Comparison of ENCODE assay signal across 14 cellular contexts in the genomic region with DNA sequence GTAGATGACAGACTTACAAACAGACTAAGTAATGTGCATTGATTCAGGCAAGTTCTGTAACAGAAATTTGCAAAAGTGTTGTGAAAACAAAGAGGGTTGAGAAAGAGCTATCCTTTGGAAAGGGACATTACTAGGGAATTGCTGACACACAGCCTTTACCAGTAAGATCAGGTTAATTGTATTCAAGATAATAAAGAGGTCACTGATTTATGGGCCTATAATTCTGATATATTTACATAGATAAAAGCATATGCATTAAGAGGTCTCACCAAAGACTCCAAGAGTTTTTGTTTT.
DNase-seq lines count a peak whose midpoint lies in the region; ATAC-seq and TF ChIP-seq lines count a peak whose summit lies in the region.
"Had no signal": no experiment of that assay in that cellular context is flagged by ENCODE, and none has a peak within 500 bp of the region (broad histone marks: within the 10 kb centered on the region; RNA-seq: fewer than 3 reads in every experiment).

No MANE protein-coding gene starts in this region.

- peaks cover 93% of the 10 kb centered on the region for H3K4me1 Mint-ChIP-seq in stimulated activated naive CD8-positive, alpha-beta T cell treated with anti-CD3 and anti-CD28 coated beads, Interleukin-15, Interleukin-2, amounts not matched to agents 100 ng/mL and 50 ng/mL, for 24 hours (ENCODE audit: low read depth)
- H3K4me1 Mint-ChIP-seq in activated naive CD8-positive, alpha-beta T cell (ENCODE audit: low read depth): peaks cover 87% of the 10 kb centered on the region
- H3K4me1 Mint-ChIP-seq in memory B cell: peaks cover 37% of the 10 kb centered on the region

- DNase-seq in stimulated activated naive CD8-positive, alpha-beta T cell treated with anti-CD3 and anti-CD28 coated beads, Interleukin-15, Interleukin-2, amounts not matched to agents 100 U/mL and 50 U/mL, for 24 hours: no peak
- DNase-seq in memory B cell (ENCODE audit: low spot score in 2 of 2) (no peak), erythroblast (lab: John Stamatoyannopoulos, UW) (no peak), dedifferentiated amniotic fluid mesenchymal stem cell (ENCODE audit: extremely low spot score) (no peak), GM19240 (ENCODE audit: insufficient read length, low spot score) (no peak)
- DNase-seq: aorta, heart left ventricle, islet precursor cell, NCI-H2029, NCI-H510A treated with DMSO at 0.1 percent for 48 hours, posterior cingulate gyrus had no signal

- H3K9me3 Mint-ChIP-seq in stimulated activated naive CD8-positive, alpha-beta T cell treated with anti-CD3 and anti-CD28 coated beads, Interleukin-15, Interleukin-2, amounts not matched to agents 100 ng/mL and 50 ng/mL, for 24 hours: no peaks in the 10 kb centered on the region
- H3K9me3 Mint-ChIP-seq in activated naive CD8-positive, alpha-beta T cell (ENCODE audit: low read depth): no peaks in the 10 kb centered on the region
- no peaks in the 10 kb centered on the region for H3K9me3 Mint-ChIP-seq in memory B cell

- H3K27me3 Mint-ChIP-seq in stimulated activated naive CD8-positive, alpha-beta T cell treated with anti-CD3 and anti-CD28 coated beads, Interleukin-15, Interleukin-2, amounts not matched to agents 100 ng/mL and 50 ng/mL, for 24 hours: no peaks in the 10 kb centered on the region
- no peaks in the 10 kb centered on the region for H3K27me3 Mint-ChIP-seq in activated naive CD8-positive, alpha-beta T cell
- H3K27me3 Mint-ChIP-seq in memory B cell: no peaks in the 10 kb centered on the region

- ATAC-seq in stimulated activated naive CD8-positive, alpha-beta T cell treated with anti-CD3 and anti-CD28 coated beads, Interleukin-15, Interleukin-2, amounts not matched to agents 100 U/mL and 50 U/mL, for 24 hours: no peak
- no peak for ATAC-seq in memory B cell (ENCODE audit: low read depth)
- no peak for ATAC-seq in GM18909 (IDR thresholded peaks at IDR 0.05; ENCODE audit: poor library complexity, unreplicated experiment)
- ATAC-seq: heart left ventricle had no signal

- peak overlapping the region; percentile 92 for H3K27ac Mint-ChIP-seq in stimulated activated naive CD8-positive, alpha-beta T cell treated with anti-CD3 and anti-CD28 coated beads, Interleukin-15, Interleukin-2, amounts not matched to agents 100 ng/mL and 50 ng/mL, for 24 hours
- peak overlapping the region; percentile 95 for H3K27ac Mint-ChIP-seq in activated naive CD8-positive, alpha-beta T cell
- peak overlapping the region; percentile 42 for H3K27ac Mint-ChIP-seq in memory B cell

- H3K36me3 Mint-ChIP-seq in stimulated activated naive CD8-positive, alpha-beta T cell treated with anti-CD3 and anti-CD28 coated beads, Interleukin-15, Interleukin-2, amounts not matched to agents 100 ng/mL and 50 ng/mL, for 24 hours (ENCODE audit: low read depth): peaks cover 20% of the 10 kb centered on the region
- H3K36me3 Mint-ChIP-seq in activated naive CD8-positive, alpha-beta T cell: peaks cover 17% of the 10 kb centered on the region
- peaks cover 9% of the 10 kb centered on the region for H3K36me3 Mint-ChIP-seq in memory B cell

- TF ChIP-seq POLR2A in erythroblast (IDR thresholded peaks at IDR 0.05; ENCODE audit: low read length): no peak

- H3K4me3 Mint-ChIP-seq in stimulated activated naive CD8-positive, alpha-beta T cell treated with anti-CD3 and anti-CD28 coated beads, Interleukin-15, Interleukin-2, amounts not matched to agents 100 ng/mL and 50 ng/mL, for 24 hours: peak overlapping the region; percentile 59
- peak overlapping the region; percentile 76 for H3K4me3 Mint-ChIP-seq in activated naive CD8-positive, alpha-beta T cell
- H3K4me3 Mint-ChIP-seq in memory B cell: no peak overlapping the region

Comparison
In these comparisons a context has a peak if more than half of its experiments do, and no peak if none do; other contexts are left out.
1. H3K27ac Mint-ChIP-seq: peak in every context shown above with its lines; median percentile 95 in activated naive CD8-positive, alpha-beta T cell; 92 in stimulated activated naive CD8-positive, alpha-beta T cell treated with anti-CD3 and anti-CD28 coated beads, Interleukin-15, Interleukin-2, amounts not matched to agents 100 ng/mL and 50 ng/mL, for 24 hours; 42 in memory B cell.